1 cellular context compared by ENCODE assay signal in genomic region chr9:104907278-104907951, GRCh38.
TF ChIP-seq lines count a peak whose summit lies in the region.

No MANE protein-coding gene starts in this region.

TF ChIP-seq in SK-N-SH, 30 proteins besides CTCF, POLR2A, EP300 and RAD21 (continued from another document):
- TF ChIP-seq REST (IDR thresholded peaks at IDR 0.05; ENCODE audit: low read depth, low read length) = no peak
